19 cellular contexts compared by ENCODE assay signal in genomic region chr15:95690631-95691340, GRCh38.
DNase-seq lines count a peak whose midpoint lies in the region; ATAC-seq, FAIRE-seq and TF ChIP-seq lines count a peak whose summit lies in the region.
"Had no signal": no experiment of that assay in that cellular context is flagged by ENCODE, and none has a peak within 500 bp of the region (broad histone marks: within the 10 kb centered on the region; RNA-seq: fewer than 3 reads in every experiment).

No MANE protein-coding gene starts in this region.

- no peak overlapping the region for H2BK5ac ChIP-seq in mesenchymal stem cell (ENCODE audit: low read depth, low read length, poor library complexity, severe bottlenecking)

- peaks cover 5% of the 10 kb centered on the region for H3K27me3 Mint-ChIP-seq in activated CD4-positive, alpha-beta T cell treated with anti-CD3 and anti-CD28 coated beads for 36 hours
- H3K27me3 Mint-ChIP-seq in astrocyte (ENCODE audit: low read depth, unreplicated experiment), result no peaks in the 10 kb centered on the region
- H3K27me3 Mint-ChIP-seq: central memory CD8-positive, alpha-beta T cell had no signal

- POLR2A ChIA-PET in activated CD4-positive, alpha-beta T cell treated with anti-CD3 and anti-CD28 coated beads for 36 hours (lab: Charles Lee), result no interaction called here
- POLR2A ChIA-PET in OCI-LY7 (lab: Charles Lee), result no interaction called here

- H3K4me1 Mint-ChIP-seq in activated CD4-positive, alpha-beta T cell treated with anti-CD3 and anti-CD28 coated beads for 36 hours, result no peaks in the 10 kb centered on the region
- H3K4me1 Mint-ChIP-seq in astrocyte (ENCODE audit: low read depth, unreplicated experiment), result peaks cover 3% of the 10 kb centered on the region
- H3K4me1 Mint-ChIP-seq: central memory CD8-positive, alpha-beta T cell had no signal

- H3K9ac ChIP-seq in astrocyte (ENCODE audit: low read length) (no peak overlapping the region), mesenchymal stem cell (ENCODE audit: low read length) (no peak overlapping the region)
- H3K9ac ChIP-seq: BLaER1 had no signal

- H3K36me3 Mint-ChIP-seq in activated CD4-positive, alpha-beta T cell treated with anti-CD3 and anti-CD28 coated beads for 36 hours (ENCODE audit: low read depth), result no peaks in the 10 kb centered on the region
- H3K36me3 Mint-ChIP-seq in astrocyte (ENCODE audit: low read depth, unreplicated experiment), result no peaks in the 10 kb centered on the region

- FAIRE-seq in astrocyte (lab: Jason Lieb, UNC) (no peak), urothelium cell line (lab: Jason Lieb, UNC) (no peak)
- FAIRE-seq: islet of Langerhans had no signal

- no peaks in the 10 kb centered on the region for H3K79me2 ChIP-seq in astrocyte (ENCODE audit: insufficient read depth, low read length)
- H3K79me2 ChIP-seq in OCI-LY7 (ENCODE audit: insufficient read depth, low read depth, low read length), result no peaks in the 10 kb centered on the region

- H2BK15ac ChIP-seq in mesenchymal stem cell (ENCODE audit: low read depth, poor library complexity, severe bottlenecking), result no peak overlapping the region

- H3K9me3 ChIP-seq in astrocyte (ENCODE audit: insufficient read depth, low read depth, low read length), result peaks cover 6% of the 10 kb centered on the region
- peaks cover 32% of the 10 kb centered on the region for H3K9me3 ChIP-seq in mesenchymal stem cell (ENCODE audit: control insufficient read depth, low read length)
- 0 out of 2 replicates have a peak, but pooled peaks cover 5% of the 10 kb centered on the region for H3K9me3 ChIP-seq in OCI-LY7 (ENCODE audit: low read length)

- intact Hi-C loops in activated CD4-positive, alpha-beta T cell treated with anti-CD3 and anti-CD28 coated beads for 36 hours (cut with DNase I, micrococcal nuclease), result no loop called here
- intact Hi-C loops in OCI-LY7 (cut with micrococcal nuclease; ENCODE audit: unreplicated experiment), result no loop called here

- no peak overlapping the region for H3K14ac ChIP-seq in mesenchymal stem cell (ENCODE audit: low read length in 2 of 2)

- H3K27me3 ChIP-seq in astrocyte (ENCODE audit: insufficient read depth, low read length), result no peaks in the 10 kb centered on the region
- no peaks in the 10 kb centered on the region for H3K27me3 ChIP-seq in mesenchymal stem cell (ENCODE audit: control insufficient read depth in 1 of 2, insufficient read depth in 1 of 2, low read length in 2 of 2)
- H3K27me3 ChIP-seq: BLaER1 had no signal

- no peaks in the 10 kb centered on the region for H3K36me3 ChIP-seq in astrocyte (ENCODE audit: insufficient read depth, low read length)
- no peaks in the 10 kb centered on the region for H3K36me3 ChIP-seq in mesenchymal stem cell (ENCODE audit: control insufficient read depth in 1 of 2, insufficient read depth in 2 of 2, low read depth in 1 of 2, low read length in 2 of 2)
- no peaks in the 10 kb centered on the region for H3K36me3 ChIP-seq in OCI-LY7 (ENCODE audit: insufficient read depth, low read length)
- H3K36me3 ChIP-seq: BLaER1, thoracic aorta had no signal

- no peak overlapping the region for H2AK5ac ChIP-seq in mesenchymal stem cell (ENCODE audit: low read length, severe bottlenecking)

- ATAC-seq in activated CD4-positive, alpha-beta T cell treated with anti-CD3 and anti-CD28 coated beads for 36 hours, result peak; percentile 26
- peak; percentile 95 for ATAC-seq in HG03432 (IDR thresholded peaks at IDR 0.05; ENCODE audit: unreplicated experiment)
- ATAC-seq: Right ventricle myocardium inferior had no signal

- H3K18ac ChIP-seq in mesenchymal stem cell (ENCODE audit: low read depth in 1 of 2, low read length in 2 of 2), result no peak overlapping the region

- no peak overlapping the region for H3K4ac ChIP-seq in mesenchymal stem cell (ENCODE audit: low read depth in 1 of 2, low read length in 2 of 2)

- H3K23ac ChIP-seq in mesenchymal stem cell (ENCODE audit: low read length in 2 of 2), result no peak overlapping the region

- H3K27ac ChIP-seq in astrocyte (ENCODE audit: low read depth, low read length), result no peak overlapping the region
- H3K27ac ChIP-seq in mesenchymal stem cell (ENCODE audit: low read length, poor library complexity, severe bottlenecking), result no peak overlapping the region
- H3K27ac ChIP-seq in OCI-LY7 (ENCODE audit: low read depth, low read length, poor library complexity, severe bottlenecking), result no peak overlapping the region
- H3K27ac ChIP-seq: 22Rv1, BLaER1, thoracic aorta had no signal

- no TSS peak for BruUV-seq in OCI-LY7 (replicated peaks; lab: Mats Ljungman, UMichigan)

- TF ChIP-seq CTCF in astrocyte (IDR thresholded peaks at IDR 0.05; ENCODE audit: insufficient read depth, low read depth, low read length) (no peak), OCI-LY7 (conservative IDR thresholded peaks at IDR 0.05; ENCODE audit: low read length) (no peak)

- CTCF ChIA-PET in activated CD4-positive, alpha-beta T cell treated with anti-CD3 and anti-CD28 coated beads for 36 hours (lab: Charles Lee), result no interaction called here
- CTCF ChIA-PET in OCI-LY7 (lab: Charles Lee; ENCODE audit: unreplicated experiment), result no interaction called here

- H4K91ac ChIP-seq in mesenchymal stem cell (ENCODE audit: low read length), result no peak overlapping the region

- no peaks in the 10 kb centered on the region for H3K4me1 ChIP-seq in astrocyte (ENCODE audit: insufficient read depth, low read length)
- H3K4me1 ChIP-seq in mesenchymal stem cell (ENCODE audit: control insufficient read depth, insufficient read depth, low read depth, low read length), result no peaks in the 10 kb centered on the region
- no peaks in the 10 kb centered on the region for H3K4me1 ChIP-seq in OCI-LY7 (ENCODE audit: insufficient read depth, low read length, poor library complexity, severe bottlenecking)
- H3K4me1 ChIP-seq: BLaER1 had no signal

- no peaks in the 10 kb centered on the region for H3K9me2 ChIP-seq in OCI-LY7 (ENCODE audit: insufficient read depth, low read length)

- H2AFZ ChIP-seq in astrocyte (ENCODE audit: low read depth, low read length) (no peak overlapping the region), mesenchymal stem cell (ENCODE audit: low read depth, low read length) (no peak overlapping the region), OCI-LY7 (ENCODE audit: low read length) (no peak overlapping the region)

- no peak overlapping the region for H2BK12ac ChIP-seq in mesenchymal stem cell (ENCODE audit: low read length in 2 of 2)

- no peak overlapping the region for H4K8ac ChIP-seq in mesenchymal stem cell (ENCODE audit: low read length)

- H3K4me2 ChIP-seq in astrocyte (ENCODE audit: low read length) (no peak overlapping the region), mesenchymal stem cell (ENCODE audit: low read length, poor library complexity, severe bottlenecking) (no peak overlapping the region), OCI-LY7 (ENCODE audit: low read length) (no peak overlapping the region)
- H3K4me2 ChIP-seq: BLaER1 had no signal

- no peak overlapping the region for H3K4me3 ChIP-seq in astrocyte (ENCODE audit: insufficient read depth, low read depth, low read length)
- H3K4me3 ChIP-seq in mesenchymal stem cell (ENCODE audit: insufficient read depth in 1 of 2, low read depth in 1 of 2, low read length in 2 of 2), result no peak overlapping the region
- no peak overlapping the region for H3K4me3 ChIP-seq in OCI-LY7 (ENCODE audit: low read depth, low read length, poor library complexity, severe bottlenecking)
- H3K4me3 ChIP-seq: BLaER1, thoracic aorta had no signal

- H4K20me1 ChIP-seq in astrocyte (ENCODE audit: insufficient read depth, low read length), result no peaks in the 10 kb centered on the region
- H4K20me1 ChIP-seq in OCI-LY7 (ENCODE audit: insufficient read depth, low read length), result no peaks in the 10 kb centered on the region
- H4K20me1 ChIP-seq: BLaER1 had no signal

- no peak for DNase-seq in activated CD4-positive, alpha-beta T cell treated with anti-CD3 and anti-CD28 coated beads for 36 hours
- no peak for DNase-seq in activated CD4-positive, alpha-beta T cell treated with anti-CD3 and anti-CD28 coated beads for 4 hours
- DNase-seq in astrocyte (ENCODE audit: low read depth) (peak; percentile 34), urothelium cell line (ENCODE audit: low spot score) (peak; percentile 14), mesenchymal stem cell (no peak), OCI-LY7 (ENCODE audit: low spot score) (no peak), SHP77 treated with DMSO at 0.1 percent for 48 hours (lab: John Stamatoyannopoulos, UW) (no peak)
- DNase-seq: activated gamma-delta T cell; amygdala; head of caudate nucleus; NCI-H1417; stimulated activated CD4-positive, alpha-beta T cell treated with anti-CD3 and anti-CD28 coated beads, Interleukin-12 subunit alpha, Interleukin-12 subunit beta, amount 100 ng/mL, for 4 hours had no signal

- H3K9me3 Mint-ChIP-seq in activated CD4-positive, alpha-beta T cell treated with anti-CD3 and anti-CD28 coated beads for 36 hours (ENCODE audit: low read depth), result peaks cover 17% of the 10 kb centered on the region
- peaks cover 11% of the 10 kb centered on the region for H3K9me3 Mint-ChIP-seq in astrocyte (ENCODE audit: unreplicated experiment)

- H3K4me3 Mint-ChIP-seq in activated CD4-positive, alpha-beta T cell treated with anti-CD3 and anti-CD28 coated beads for 36 hours, result no peak overlapping the region
- no peak overlapping the region for H3K4me3 Mint-ChIP-seq in astrocyte (ENCODE audit: unreplicated experiment)
- H3K4me3 Mint-ChIP-seq: central memory CD8-positive, alpha-beta T cell had no signal

- no peaks in the 10 kb centered on the region for H3K79me1 ChIP-seq in mesenchymal stem cell (replicated peaks; ENCODE audit: low read length, poor library complexity, severe bottlenecking)

- H2BK120ac ChIP-seq in mesenchymal stem cell (ENCODE audit: low read depth, low read length), result no peak overlapping the region

- 94% methylated on average over 7 of the region's 7 CpGs for WGBS in mesenchymal stem cell

- no peak overlapping the region for H3K27ac Mint-ChIP-seq in activated CD4-positive, alpha-beta T cell treated with anti-CD3 and anti-CD28 coated beads for 36 hours
- H3K27ac Mint-ChIP-seq in astrocyte (ENCODE audit: unreplicated experiment), result peak overlapping the region; percentile 59

Comparison
In these comparisons a context has a peak if more than half of its experiments do, and no peak if none do; other contexts are left out.
1. DNase-seq: peak in astrocyte (single experiment) and urothelium cell line (single experiment); none in activated CD4-positive, alpha-beta T cell treated with anti-CD3 and anti-CD28 coated beads for 36 hours (single experiment), activated CD4-positive, alpha-beta T cell treated with anti-CD3 and anti-CD28 coated beads for 4 hours (0 of 2), mesenchymal stem cell (single experiment), OCI-LY7 (single experiment) and SHP77 treated with DMSO at 0.1 percent for 48 hours (single experiment).